In the genomic region with DNA sequence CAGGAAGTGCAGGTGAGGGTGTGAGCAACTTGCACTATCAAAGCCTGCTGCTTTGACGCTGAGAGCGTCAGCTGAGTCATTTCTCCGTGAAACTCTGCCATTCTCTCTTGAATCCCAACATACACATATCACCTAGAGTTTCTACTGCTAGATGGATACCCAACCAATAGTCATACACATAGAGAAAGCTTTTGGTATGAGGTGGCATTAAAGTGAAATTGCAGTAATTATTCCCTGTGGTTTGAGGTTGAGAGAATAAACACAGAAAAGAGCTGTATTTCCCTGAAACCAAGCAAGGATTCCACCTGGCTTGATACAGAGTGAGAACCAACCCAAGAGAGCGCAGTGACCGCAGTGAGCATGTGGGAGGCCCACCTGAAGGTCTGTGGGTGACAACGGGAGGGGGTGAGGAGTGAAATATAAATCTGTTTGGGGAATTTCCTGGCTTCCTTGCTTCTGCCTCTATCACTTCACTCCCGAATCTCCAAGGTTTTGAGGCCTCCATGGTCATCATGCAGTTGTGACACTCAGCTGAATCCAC, we compare ENCODE assay signal across 10 cellular contexts. TPM values are rescaled to one million over a fixed set of nuclear protein-coding genes. Genes with fewer than 3 reads are reported as not detected.
DNase-seq lines count a peak whose midpoint lies in the region; ATAC-seq and TF ChIP-seq lines count a peak whose summit lies in the region.
"Had no signal": no experiment of that assay in that cellular context is flagged by ENCODE, and none has a peak within 500 bp of the region (broad histone marks: within the 10 kb centered on the region; RNA-seq: fewer than 3 reads in every experiment).

No MANE protein-coding gene starts in this region.

- 88% methylated on average over 7 of the region's 7 CpGs for WGBS in prostate gland

- H3K4me3 Mint-ChIP-seq in natural killer cell treated with Interleukin-12 subunit alpha and Interleukin-12 subunit beta and Interleukin-15 and Interleukin-18, amount 100 ng/mL, for 72 hours: no peak overlapping the region
- no peak overlapping the region for H3K4me3 Mint-ChIP-seq in natural killer cell

- peaks cover 24 to 40% of the 10 kb centered on the region in 2 donors for H3K27me3 Mint-ChIP-seq in natural killer cell treated with Interleukin-12 subunit alpha and Interleukin-12 subunit beta and Interleukin-15 and Interleukin-18, amount 100 ng/mL, for 72 hours
- H3K27me3 Mint-ChIP-seq in natural killer cell (ENCODE audit: low read depth in 2 of 2): peaks cover 25 to 42% of the 10 kb centered on the region in 2 donors

- no peaks in the 10 kb centered on the region for H3K9me3 Mint-ChIP-seq in natural killer cell treated with Interleukin-12 subunit alpha and Interleukin-12 subunit beta and Interleukin-15 and Interleukin-18, amount 100 ng/mL, for 72 hours
- no peaks in the 10 kb centered on the region for H3K9me3 Mint-ChIP-seq in natural killer cell

- H3K4me1 ChIP-seq in prostate gland (replicated peaks): peaks cover 3% of the 10 kb centered on the region
- H3K4me1 ChIP-seq: BE2C had no signal

- no peaks in the 10 kb centered on the region for H3K36me3 ChIP-seq in prostate gland
- H3K36me3 ChIP-seq: BE2C had no signal

- H3K4me1 Mint-ChIP-seq in natural killer cell treated with Interleukin-12 subunit alpha and Interleukin-12 subunit beta and Interleukin-15 and Interleukin-18, amount 100 ng/mL, for 72 hours (ENCODE audit: low read depth in 2 of 2): peaks cover 7 to 10% of the 10 kb centered on the region in 2 donors
- peaks cover 6 to 10% of the 10 kb centered on the region in 2 donors for H3K4me1 Mint-ChIP-seq in natural killer cell

- intact Hi-C loops in natural killer cell (cut with micrococcal nuclease) (no loop called here), prostate gland (cut with DNase I) (no loop called here)

- DNase-seq in natural killer cell treated with Interleukin-12 subunit alpha and Interleukin-12 subunit beta and Interleukin-15 and Interleukin-18, amount 100 ng/mL, for 72 hours (ENCODE audit: low spot score): no peak
- DNase-seq in natural killer cell: no peak
- DNase-seq in stimulated activated naive CD8-positive, alpha-beta T cell treated with anti-CD3 and anti-CD28 coated beads, Interleukin-15, Interleukin-2, amounts not matched to agents 100 U/mL and 50 U/mL, for 24 hours: no peak
- no peak for DNase-seq in AG20443 (ENCODE audit: low spot score)
- DNase-seq in DMS114 treated with DMSO at 0.1 percent for 48 hours (lab: John Stamatoyannopoulos, UW; ENCODE audit: unreplicated experiment): no peak
- no peak for DNase-seq in prostate gland (ENCODE audit: low spot score)
- DNase-seq: BE2C had no signal

- TF ChIP-seq CTCF in natural killer cell (IDR thresholded peaks at IDR 0.05) (no peak), prostate gland (IDR thresholded peaks at IDR 0.05) (no peak)

- H3K9me3 ChIP-seq in prostate gland: no peaks in the 10 kb centered on the region
- H3K9me3 ChIP-seq: BE2C had no signal

- H3K4me3 ChIP-seq in prostate gland: no peak overlapping the region

- no peak for TF ChIP-seq POLR2A in prostate gland (IDR thresholded peaks at IDR 0.05)

- no peak overlapping the region for H3K27ac ChIP-seq in prostate gland

- H3K27ac Mint-ChIP-seq in natural killer cell treated with Interleukin-12 subunit alpha and Interleukin-12 subunit beta and Interleukin-15 and Interleukin-18, amount 100 ng/mL, for 72 hours: no peak overlapping the region
- H3K27ac Mint-ChIP-seq in natural killer cell: no peak overlapping the region

- no peaks in the 10 kb centered on the region for H3K27me3 ChIP-seq in prostate gland (replicated peaks; ENCODE audit: insufficient read depth)
- H3K27me3 ChIP-seq: BE2C had no signal

- H3K36me3 Mint-ChIP-seq in natural killer cell treated with Interleukin-12 subunit alpha and Interleukin-12 subunit beta and Interleukin-15 and Interleukin-18, amount 100 ng/mL, for 72 hours: no peaks in the 10 kb centered on the region
- no peaks in the 10 kb centered on the region for H3K36me3 Mint-ChIP-seq in natural killer cell

- ATAC-seq in natural killer cell treated with Interleukin-12 subunit alpha and Interleukin-12 subunit beta and Interleukin-15 and Interleukin-18, amount 100 ng/mL, for 72 hours: peak; percentile 65 to 84
- ATAC-seq in natural killer cell (no peak), GM21786 (IDR thresholded peaks at IDR 0.05; ENCODE audit: unreplicated experiment) (peak; percentile 91), HG03432 (IDR thresholded peaks at IDR 0.05; ENCODE audit: unreplicated experiment) (peak; percentile 97)
- ATAC-seq in stimulated activated naive CD8-positive, alpha-beta T cell treated with anti-CD3 and anti-CD28 coated beads, Interleukin-15, Interleukin-2, amounts not matched to agents 100 U/mL and 50 U/mL, for 24 hours: peak; percentile 80
- ATAC-seq: Right ventricle myocardium inferior had no signal

RNA-seq across cellular contexts. Expression of gene TMEM18, which starts 28.8 kb away (rescaled TPM):
- 10 to 100 TPM; 24.9 to 26.7 TPM for total RNA-seq in natural killer cell treated with Interleukin-12 subunit alpha and Interleukin-12 subunit beta and Interleukin-15 and Interleukin-18, amount 100 ng/mL, for 72 hours
- 10 to 100 TPM; 22.0 to 30.8 (median 22.1) TPM for total RNA-seq in natural killer cell
- 10 to 100 TPM; 17.7 to 19.3 TPM for total RNA-seq in prostate gland

Comparison
In these comparisons a context has a peak if more than half of its experiments do, and no peak if none do; other contexts are left out.
1. ATAC-seq: peak in natural killer cell treated with Interleukin-12 subunit alpha and Interleukin-12 subunit beta and Interleukin-15 and Interleukin-18, amount 100 ng/mL, for 72 hours (2 of 2), GM21786 (single experiment), HG03432 (single experiment) and stimulated activated naive CD8-positive, alpha-beta T cell treated with anti-CD3 and anti-CD28 coated beads, Interleukin-15, Interleukin-2, amounts not matched to agents 100 U/mL and 50 U/mL, for 24 hours (single experiment); none in natural killer cell (0 of 3).